1 cellular context compared by ENCODE assay signal in the genomic region with DNA sequence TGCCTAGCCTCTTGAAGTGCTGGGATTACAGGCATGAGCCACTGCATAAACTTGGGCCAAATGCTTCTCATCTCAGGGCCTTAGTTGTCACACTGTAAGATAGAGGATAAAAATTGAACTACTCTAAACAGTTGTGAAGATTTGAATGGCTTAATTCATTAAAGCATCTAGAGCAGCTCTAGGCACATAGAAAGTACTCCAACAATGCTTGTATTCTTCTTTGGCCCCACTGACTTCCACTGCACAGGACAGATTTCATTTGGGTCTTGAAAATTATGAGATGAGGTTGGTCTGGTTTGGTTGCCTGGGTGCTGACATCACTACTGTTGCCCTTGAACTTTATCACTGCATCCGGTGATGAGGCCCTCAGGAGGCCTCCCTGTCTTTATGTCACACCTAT.
TF ChIP-seq lines count a peak whose summit lies in the region.

No MANE protein-coding gene starts in this region.

TF ChIP-seq in K562, 482 proteins besides CTCF, POLR2A, EP300 and RAD21:
- TF ChIP-seq TCF3 (CRISPR knock-in tag; IDR thresholded peaks at IDR 0.05) (no peak), ZNF431 (CRISPR knock-in tag; IDR thresholded peaks at IDR 0.05) (no peak), KDM2B (CRISPR knock-in tag; IDR thresholded peaks at IDR 0.05) (no peak), ZFP36 (IDR thresholded peaks at IDR 0.05; ENCODE audit: low read depth, low read length, partially characterized antibody) (no peak), ASH1L (IDR thresholded peaks at IDR 0.05; ENCODE audit: borderline replicate concordance, low read depth, partially characterized antibody) (no peak), ZNF780A (CRISPR knock-in tag; IDR thresholded peaks at IDR 0.05) (no peak), LARP7 (IDR thresholded peaks at IDR 0.05) (no peak), NCOA6 (IDR thresholded peaks at IDR 0.05) (no peak), SP1 (CRISPR knock-in tag; IDR thresholded peaks at IDR 0.05) (no peak), ZNF695 (CRISPR knock-in tag; IDR thresholded peaks at IDR 0.05) (no peak)
- TF ChIP-seq, protein P1, sequence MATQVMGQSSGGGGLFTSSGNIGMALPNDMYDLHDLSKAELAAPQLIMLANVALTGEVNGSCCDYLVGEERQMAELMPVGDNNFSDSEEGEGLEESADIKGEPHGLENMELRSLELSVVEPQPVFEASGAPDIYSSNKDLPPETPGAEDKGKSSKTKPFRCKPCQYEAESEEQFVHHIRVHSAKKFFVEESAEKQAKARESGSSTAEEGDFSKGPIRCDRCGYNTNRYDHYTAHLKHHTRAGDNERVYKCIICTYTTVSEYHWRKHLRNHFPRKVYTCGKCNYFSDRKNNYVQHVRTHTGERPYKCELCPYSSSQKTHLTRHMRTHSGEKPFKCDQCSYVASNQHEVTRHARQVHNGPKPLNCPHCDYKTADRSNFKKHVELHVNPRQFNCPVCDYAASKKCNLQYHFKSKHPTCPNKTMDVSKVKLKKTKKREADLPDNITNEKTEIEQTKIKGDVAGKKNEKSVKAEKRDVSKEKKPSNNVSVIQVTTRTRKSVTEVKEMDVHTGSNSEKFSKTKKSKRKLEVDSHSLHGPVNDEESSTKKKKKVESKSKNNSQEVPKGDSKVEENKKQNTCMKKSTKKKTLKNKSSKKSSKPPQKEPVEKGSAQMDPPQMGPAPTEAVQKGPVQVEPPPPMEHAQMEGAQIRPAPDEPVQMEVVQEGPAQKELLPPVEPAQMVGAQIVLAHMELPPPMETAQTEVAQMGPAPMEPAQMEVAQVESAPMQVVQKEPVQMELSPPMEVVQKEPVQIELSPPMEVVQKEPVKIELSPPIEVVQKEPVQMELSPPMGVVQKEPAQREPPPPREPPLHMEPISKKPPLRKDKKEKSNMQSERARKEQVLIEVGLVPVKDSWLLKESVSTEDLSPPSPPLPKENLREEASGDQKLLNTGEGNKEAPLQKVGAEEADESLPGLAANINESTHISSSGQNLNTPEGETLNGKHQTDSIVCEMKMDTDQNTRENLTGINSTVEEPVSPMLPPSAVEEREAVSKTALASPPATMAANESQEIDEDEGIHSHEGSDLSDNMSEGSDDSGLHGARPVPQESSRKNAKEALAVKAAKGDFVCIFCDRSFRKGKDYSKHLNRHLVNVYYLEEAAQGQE (CRISPR knock-in tag; IDR thresholded peaks at IDR 0.05; ENCODE audit: low read depth) = no peak
- TF ChIP-seq, protein P2, sequence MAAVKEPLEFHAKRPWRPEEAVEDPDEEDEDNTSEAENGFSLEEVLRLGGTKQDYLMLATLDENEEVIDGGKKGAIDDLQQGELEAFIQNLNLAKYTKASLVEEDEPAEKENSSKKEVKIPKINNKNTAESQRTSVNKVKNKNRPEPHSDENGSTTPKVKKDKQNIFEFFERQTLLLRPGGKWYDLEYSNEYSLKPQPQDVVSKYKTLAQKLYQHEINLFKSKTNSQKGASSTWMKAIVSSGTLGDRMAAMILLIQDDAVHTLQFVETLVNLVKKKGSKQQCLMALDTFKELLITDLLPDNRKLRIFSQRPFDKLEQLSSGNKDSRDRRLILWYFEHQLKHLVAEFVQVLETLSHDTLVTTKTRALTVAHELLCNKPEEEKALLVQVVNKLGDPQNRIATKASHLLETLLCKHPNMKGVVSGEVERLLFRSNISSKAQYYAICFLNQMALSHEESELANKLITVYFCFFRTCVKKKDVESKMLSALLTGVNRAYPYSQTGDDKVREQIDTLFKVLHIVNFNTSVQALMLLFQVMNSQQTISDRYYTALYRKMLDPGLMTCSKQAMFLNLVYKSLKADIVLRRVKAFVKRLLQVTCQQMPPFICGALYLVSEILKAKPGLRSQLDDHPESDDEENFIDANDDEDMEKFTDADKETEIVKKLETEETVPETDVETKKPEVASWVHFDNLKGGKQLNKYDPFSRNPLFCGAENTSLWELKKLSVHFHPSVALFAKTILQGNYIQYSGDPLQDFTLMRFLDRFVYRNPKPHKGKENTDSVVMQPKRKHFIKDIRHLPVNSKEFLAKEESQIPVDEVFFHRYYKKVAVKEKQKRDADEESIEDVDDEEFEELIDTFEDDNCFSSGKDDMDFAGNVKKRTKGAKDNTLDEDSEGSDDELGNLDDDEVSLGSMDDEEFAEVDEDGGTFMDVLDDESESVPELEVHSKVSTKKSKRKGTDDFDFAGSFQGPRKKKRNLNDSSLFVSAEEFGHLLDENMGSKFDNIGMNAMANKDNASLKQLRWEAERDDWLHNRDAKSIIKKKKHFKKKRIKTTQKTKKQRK (IDR thresholded peaks at IDR 0.05; ENCODE audit: borderline replicate concordance, low read depth, low read length) = no peak
- TF ChIP-seq, protein P3, sequence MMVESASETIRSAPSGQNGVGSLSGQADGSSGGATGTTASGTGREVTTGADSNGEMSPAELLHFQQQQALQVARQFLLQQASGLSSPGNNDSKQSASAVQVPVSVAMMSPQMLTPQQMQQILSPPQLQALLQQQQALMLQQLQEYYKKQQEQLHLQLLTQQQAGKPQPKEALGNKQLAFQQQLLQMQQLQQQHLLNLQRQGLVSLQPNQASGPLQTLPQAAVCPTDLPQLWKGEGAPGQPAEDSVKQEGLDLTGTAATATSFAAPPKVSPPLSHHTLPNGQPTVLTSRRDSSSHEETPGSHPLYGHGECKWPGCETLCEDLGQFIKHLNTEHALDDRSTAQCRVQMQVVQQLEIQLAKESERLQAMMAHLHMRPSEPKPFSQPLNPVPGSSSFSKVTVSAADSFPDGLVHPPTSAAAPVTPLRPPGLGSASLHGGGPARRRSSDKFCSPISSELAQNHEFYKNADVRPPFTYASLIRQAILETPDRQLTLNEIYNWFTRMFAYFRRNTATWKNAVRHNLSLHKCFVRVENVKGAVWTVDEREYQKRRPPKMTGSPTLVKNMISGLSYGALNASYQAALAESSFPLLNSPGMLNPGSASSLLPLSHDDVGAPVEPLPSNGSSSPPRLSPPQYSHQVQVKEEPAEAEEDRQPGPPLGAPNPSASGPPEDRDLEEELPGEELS (CRISPR knock-in tag; IDR thresholded peaks at IDR 0.05; ENCODE audit: borderline replicate concordance) = no peak
- TF ChIP-seq, protein P4, sequence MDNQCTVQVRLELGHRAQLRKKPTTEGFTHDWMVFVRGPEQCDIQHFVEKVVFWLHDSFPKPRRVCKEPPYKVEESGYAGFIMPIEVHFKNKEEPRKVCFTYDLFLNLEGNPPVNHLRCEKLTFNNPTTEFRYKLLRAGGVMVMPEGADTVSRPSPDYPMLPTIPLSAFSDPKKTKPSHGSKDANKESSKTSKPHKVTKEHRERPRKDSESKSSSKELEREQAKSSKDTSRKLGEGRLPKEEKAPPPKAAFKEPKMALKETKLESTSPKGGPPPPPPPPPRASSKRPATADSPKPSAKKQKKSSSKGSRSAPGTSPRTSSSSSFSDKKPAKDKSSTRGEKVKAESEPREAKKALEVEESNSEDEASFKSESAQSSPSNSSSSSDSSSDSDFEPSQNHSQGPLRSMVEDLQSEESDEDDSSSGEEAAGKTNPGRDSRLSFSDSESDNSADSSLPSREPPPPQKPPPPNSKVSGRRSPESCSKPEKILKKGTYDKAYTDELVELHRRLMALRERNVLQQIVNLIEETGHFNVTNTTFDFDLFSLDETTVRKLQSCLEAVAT (IDR thresholded peaks at IDR 0.05) = no peak
